In genomic region chr9:112174965-112175795, GRCh38 we compare ENCODE assay signal across 1 cellular context.
TF ChIP-seq lines count a peak whose summit lies in the region.

Gene SUSD1, minus strand, starts transcription at chr9:112175297. Its CDS starts 62 bp downstream, at chr9:112175235.

TF ChIP-seq in K562, 482 proteins besides CTCF, POLR2A, EP300 and RAD21 (continued from another document):
- TF ChIP-seq, protein P1, sequence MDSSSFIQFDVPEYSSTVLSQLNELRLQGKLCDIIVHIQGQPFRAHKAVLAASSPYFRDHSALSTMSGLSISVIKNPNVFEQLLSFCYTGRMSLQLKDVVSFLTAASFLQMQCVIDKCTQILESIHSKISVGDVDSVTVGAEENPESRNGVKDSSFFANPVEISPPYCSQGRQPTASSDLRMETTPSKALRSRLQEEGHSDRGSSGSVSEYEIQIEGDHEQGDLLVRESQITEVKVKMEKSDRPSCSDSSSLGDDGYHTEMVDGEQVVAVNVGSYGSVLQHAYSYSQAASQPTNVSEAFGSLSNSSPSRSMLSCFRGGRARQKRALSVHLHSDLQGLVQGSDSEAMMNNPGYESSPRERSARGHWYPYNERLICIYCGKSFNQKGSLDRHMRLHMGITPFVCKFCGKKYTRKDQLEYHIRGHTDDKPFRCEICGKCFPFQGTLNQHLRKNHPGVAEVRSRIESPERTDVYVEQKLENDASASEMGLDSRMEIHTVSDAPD (CRISPR knock-in tag; IDR thresholded peaks at IDR 0.05), result no peak
- TF ChIP-seq RCOR1 (IDR thresholded peaks at IDR 0.05; ENCODE audit: borderline replicate concordance in 1 of 2, low read depth in 2 of 2, low read length in 2 of 2) (peak in 1 of 2 experiments; percentile 7; a peak in 1 of 4 replicates), ZNF184 (CRISPR knock-in tag; IDR thresholded peaks at IDR 0.05) (no peak), NRF1 (conservative IDR thresholded peaks at IDR 0.05 in 1 of 2, IDR thresholded peaks at IDR 0.05 in 1 of 2) (0 out of 4 replicates have a peak, but pooled peaks of 1 of the 2 experiments have one; percentile 13), ARNT (IDR thresholded peaks at IDR 0.05) (no peak)
TF ChIP-seq in K562: peak in this region for 65.
